In genomic region chr1:183180634-183181056, GRCh38 we compare ENCODE assay signal across 8 cellular contexts. TPM values are rescaled to one million over a fixed set of nuclear protein-coding genes. Genes with fewer than 3 reads are reported as not detected.
A peak's percentile ranks its signal among the peaks of the same experiment; 100 is the strongest.
DNase-seq lines count a peak whose midpoint lies in the region; ATAC-seq and TF ChIP-seq lines count a peak whose summit lies in the region.

No MANE protein-coding gene starts in this region.

- intact Hi-C loops in prostate gland (cut with DNase I) = no loop called here

- no peaks in the 10 kb centered on the region for H3K27me3 ChIP-seq in prostate gland (replicated peaks; ENCODE audit: insufficient read depth)

- H3K36me3 Mint-ChIP-seq in naive thymus-derived CD8-positive, alpha-beta T cell = no peaks in the 10 kb centered on the region

- POLR2A ChIA-PET in naive thymus-derived CD8-positive, alpha-beta T cell (lab: Charles Lee) = no interaction called here

- no peaks in the 10 kb centered on the region for H3K36me3 ChIP-seq in prostate gland

- H3K27ac ChIP-seq in prostate gland = peak overlapping the region; percentile 40 to 43

- 58% methylated on average over 3 of the region's 3 CpGs for WGBS in prostate gland

- peaks cover 0 to 13% (median 7%) of the 10 kb centered on the region in 4 donors for H3K4me1 Mint-ChIP-seq in naive thymus-derived CD8-positive, alpha-beta T cell

- H3K9me3 Mint-ChIP-seq in naive thymus-derived CD8-positive, alpha-beta T cell = no peaks in the 10 kb centered on the region

- peak overlapping the region in 1 of 10 donors; percentile 10 for H3K4me3 Mint-ChIP-seq in naive thymus-derived CD8-positive, alpha-beta T cell

- no peak for TF ChIP-seq CTCF in GM20000 (IDR thresholded peaks at IDR 0.05; ENCODE audit: extremely low read depth, missing control alignments)
- no peak for TF ChIP-seq CTCF in prostate gland (IDR thresholded peaks at IDR 0.05)

- no peak overlapping the region for H3K4me3 ChIP-seq in prostate gland

- peaks cover 0 to 9% (median 4%) of the 10 kb centered on the region in 5 donors for H3K27me3 Mint-ChIP-seq in naive thymus-derived CD8-positive, alpha-beta T cell

- no peaks in the 10 kb centered on the region for H3K9me3 ChIP-seq in prostate gland

- no peaks in the 10 kb centered on the region for H3K4me1 ChIP-seq in prostate gland (replicated peaks)

- H3K27ac Mint-ChIP-seq in naive thymus-derived CD8-positive, alpha-beta T cell = peak overlapping the region in 1 of 10 donors; percentile 4

- peak; percentile 69 for DNase-seq in AG08395 (ENCODE audit: low spot score)
- DNase-seq in GM20000 (ENCODE audit: low spot score) = peak; percentile 70
- DNase-seq in NCI-H226 = peak; percentile 55
- DNase-seq in prostate gland (ENCODE audit: low spot score) = no peak
- DNase-seq in NCI-H1092 treated with DMSO at 0.1 percent for 48 hours (lab: John Stamatoyannopoulos, UW) = no peak
- no peak for DNase-seq in naive thymus-derived CD8-positive, alpha-beta T cell

- peak; percentile 66 for ATAC-seq in esophagus mucosa
- no peak for ATAC-seq in naive thymus-derived CD8-positive, alpha-beta T cell
- no peak for ATAC-seq in HG03039 (IDR thresholded peaks at IDR 0.05; ENCODE audit: unreplicated experiment)

- no peak for TF ChIP-seq POLR2A in prostate gland (IDR thresholded peaks at IDR 0.05)

RNA-seq across cellular contexts. Expression of gene LAMC2, which starts 5.4 kb away (rescaled TPM):
- total RNA-seq in esophagus mucosa = 15.9 TPM
- total RNA-seq in prostate gland = 10 to 100 TPM in 1 of 2 donors, 1 to 10 TPM in 1; 9.3 to 11.6 TPM
- total RNA-seq in naive thymus-derived CD8-positive, alpha-beta T cell = not detected
- polyA plus RNA-seq in naive thymus-derived CD8-positive, alpha-beta T cell = not detected

Comparison
In these comparisons a context has a peak if more than half of its experiments do, and no peak if none do; other contexts are left out.
1. DNase-seq: peak in AG08395 (single experiment), GM20000 (single experiment) and NCI-H226 (single experiment); none in prostate gland (single experiment), NCI-H1092 treated with DMSO at 0.1 percent for 48 hours (single experiment) and naive thymus-derived CD8-positive, alpha-beta T cell (0 of 10).
2. RNA of gene LAMC2, which starts 5.4 kb away (total RNA-seq): 15.9 TPM in esophagus mucosa (single experiment) and 9.3 to 11.6 TPM in prostate gland; not detected in naive thymus-derived CD8-positive, alpha-beta T cell; every median in the first group is over 10 times any median in the second.